17 cellular contexts compared by ENCODE assay signal in the genomic region with DNA sequence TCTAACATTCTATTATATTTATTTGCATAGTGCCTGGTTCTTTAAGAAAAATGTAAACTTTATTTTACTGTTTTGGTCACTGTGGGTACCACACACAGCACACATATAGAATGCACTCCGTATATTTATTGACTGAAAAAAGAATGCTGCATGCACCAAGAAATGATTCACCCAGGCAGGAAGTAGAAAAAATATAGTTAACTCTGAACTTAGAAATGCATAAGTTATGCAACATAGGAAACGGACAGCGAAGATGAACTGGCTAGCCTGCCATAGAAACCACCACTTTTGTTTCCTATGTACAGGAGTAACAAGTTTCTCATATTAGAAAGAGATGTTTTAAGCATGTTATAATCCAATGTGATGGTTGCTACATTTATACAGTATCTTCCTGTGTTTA.
"Had no signal": no experiment of that assay in that cellular context is flagged by ENCODE, and none has a peak within 500 bp of the region (broad histone marks: within the 10 kb centered on the region; RNA-seq: fewer than 3 reads in every experiment).

No MANE protein-coding gene starts in this region.

- DNase-seq: activated CD4-positive, alpha-beta T cell treated with anti-CD3 and anti-CD28 coated beads, Interleukin-2, amount 50 U/mL, for 1 hour; activated CD4-positive, CD25-positive, alpha-beta regulatory T cell; activated naive CD4-positive, alpha-beta T cell treated with anti-CD3 and anti-CD28 coated beads, Interleukin-2, amount 50 U/mL, for 16 hours; adrenal gland; body of pancreas; dorsolateral prefrontal cortex; immature natural killer cell; left colon; mucosa of descending colon; naive thymus-derived CD8-positive, alpha-beta T cell; posterior cingulate gyrus; T-helper 17 cell had no signal

- H3K4me3 ChIP-seq: adrenal gland, body of pancreas, dorsolateral prefrontal cortex, esophagus muscularis mucosa, lung, mucosa of descending colon, skin epidermis, tibial nerve had no signal

- H3K27ac ChIP-seq: adrenal gland, body of pancreas, dorsolateral prefrontal cortex, esophagus muscularis mucosa, foreskin keratinocyte, skin epidermis, tibial nerve had no signal

- H3K27ac Mint-ChIP-seq: immature natural killer cell; naive thymus-derived CD8-positive, alpha-beta T cell; T-helper 17 cell had no signal

- H3K36me3 Mint-ChIP-seq: immature natural killer cell; naive thymus-derived CD8-positive, alpha-beta T cell had no signal

- H3K4me1 ChIP-seq: adrenal gland, body of pancreas, esophagus muscularis mucosa, foreskin keratinocyte, tibial nerve had no signal

- H3K36me3 ChIP-seq: adrenal gland, esophagus muscularis mucosa, tibial nerve had no signal

- H3K9me3 ChIP-seq: body of pancreas, esophagus muscularis mucosa, tibial nerve had no signal

- H3K4me1 Mint-ChIP-seq: immature natural killer cell; naive thymus-derived CD8-positive, alpha-beta T cell; T-helper 17 cell had no signal

- H3K4me3 Mint-ChIP-seq: immature natural killer cell; naive thymus-derived CD8-positive, alpha-beta T cell; T-helper 17 cell had no signal

- H3K27me3 Mint-ChIP-seq: naive thymus-derived CD8-positive, alpha-beta T cell; T-helper 17 cell had no signal

- H3K27me3 ChIP-seq: adrenal gland, body of pancreas, dorsolateral prefrontal cortex, esophagus muscularis mucosa, foreskin keratinocyte, tibial nerve had no signal
